8 cellular contexts compared by ENCODE assay signal in the genomic region with DNA sequence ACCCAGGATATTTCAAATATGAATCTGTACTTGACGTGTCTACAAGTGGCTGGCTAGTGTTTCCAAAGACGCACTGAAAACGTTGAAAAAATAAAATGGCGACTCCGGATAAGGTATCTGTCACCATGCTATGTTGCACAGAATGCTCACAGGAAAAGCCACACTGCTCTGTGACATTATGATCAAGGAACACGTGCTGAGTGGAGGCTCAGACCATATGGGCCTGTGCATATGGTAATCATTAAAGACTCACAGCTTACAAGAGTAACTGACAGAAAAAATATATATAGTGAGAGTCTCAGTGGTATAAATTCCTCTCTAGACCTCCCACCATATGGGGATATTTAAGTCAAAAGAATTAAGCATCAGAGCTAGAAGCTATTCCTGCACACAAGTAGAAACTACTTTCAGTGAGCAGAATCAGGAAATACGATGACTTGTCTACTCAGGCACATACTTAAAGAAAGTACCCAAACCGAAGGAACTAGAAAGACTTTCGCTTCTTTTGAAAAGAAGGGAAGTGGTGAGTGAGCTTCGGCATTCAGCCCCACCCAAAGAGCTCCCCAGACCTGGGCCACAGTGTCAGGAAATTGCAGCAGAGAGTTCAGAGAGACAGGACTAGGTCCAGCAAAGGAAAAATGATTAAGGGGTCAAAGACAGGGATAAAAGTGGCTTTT.
DNase-seq lines count a peak whose midpoint lies in the region; ATAC-seq, FAIRE-seq and TF ChIP-seq lines count a peak whose summit lies in the region.

No MANE protein-coding gene starts in this region.

- 0 out of 2 replicates have a peak, but pooled peaks have one; percentile 1 for TF ChIP-seq RAD21 in GM12878 (IDR thresholded peaks at IDR 0.05; ENCODE audit: insufficient read depth, low read depth, low read length)

- FAIRE-seq in GM12878 (lab: Jason Lieb, UNC), result peak; percentile 77

- no peak for TF ChIP-seq CTCF in GM12878 (IDR thresholded peaks at IDR 0.05 in 2 of 3, conservative IDR thresholded peaks at IDR 0.05 in 1 of 3; ENCODE audit: control insufficient read depth in 2 of 3, extremely low read depth in 1 of 3, insufficient read depth in 1 of 3, low read depth in 3 of 3, low read length in 3 of 3)

- H3K27me3 ChIP-seq in GM12878 (replicated peaks in 1 of 2; ENCODE audit: control insufficient read depth in 2 of 2, insufficient read depth in 2 of 2, low read length in 1 of 2), result no peaks in the 10 kb centered on the region

- no peak overlapping the region for H2AFZ ChIP-seq in GM12878 (ENCODE audit: control insufficient read depth, low read depth, low read length)

- DNase-seq in SKM-1 treated with dmso at 0.1 percent for 144 hours (lab: John Stamatoyannopoulos, UW; ENCODE audit: unreplicated experiment) (peak; percentile 67), GM12878 (ENCODE audit: low read depth, low spot score) (peak; percentile 68), NCI-H1694 (lab: John Stamatoyannopoulos, UW) (no peak), NCI-H526 treated with DMSO at 0.1 percent for 48 hours (lab: John Stamatoyannopoulos, UW) (no peak)
- peak; percentile 11 to 28 (median 18) for DNase-seq in stimulated activated CD4-positive, alpha-beta T cell treated with anti-CD3 and anti-CD28 coated beads, Interleukin-1b, Interleukin-23, amount 100 ng/mL, for 24 hours (ENCODE audit: low read depth in 4 of 4, low spot score in 1 of 4)
- no peak for DNase-seq in effector CD8-positive, alpha-beta T cell (lab: John Stamatoyannopoulos, UW)

- TF ChIP-seq EP300 in GM12878 (IDR thresholded peaks at IDR 0.05; ENCODE audit: borderline replicate concordance in 1 of 2, control insufficient read depth in 1 of 2, low read depth in 2 of 2, low read length in 2 of 2), result no peak

- intact Hi-C loops in GM12878 (cut with micrococcal nuclease; ENCODE audit: unreplicated experiment), result loop anchor here (1.0 to 5.0 kb wide), 2 partner anchors 33 to 66 kb away; partner anchors contain the start of gene MPP7

- H3K4me3 ChIP-seq in GM12878, result no peak overlapping the region

- RAD21 ChIA-PET in GM12878 (lab: Charles Lee; ENCODE audit: unreplicated experiment), result interaction anchor here (1.0 to 1.6 kb wide), 6 partner anchors 13 to 117 kb away, joined by 3 to 7 read pairs (median 4); partner anchors contain the start of gene MPP7

- H3K9ac ChIP-seq in GM12878 (ENCODE audit: control insufficient read depth, insufficient read depth, low read length), result no peak overlapping the region

- SMC1A ChIA-PET in GM12878 (lab: Charles Lee; ENCODE audit: uncharacterized antibody, unreplicated experiment), result interaction anchor here (1.1 to 3.3 kb wide), 5 partner anchors 13 to 219 kb away, joined by 3 to 20 read pairs (median 8); partner anchors contain the start of gene MPP7

- no peak for TF ChIP-seq POLR2A in GM12878 (IDR thresholded peaks at IDR 0.05; ENCODE audit: low read depth, low read length)

- BruUV-seq in GM12878 (replicated peaks; lab: Mats Ljungman, UMichigan), result no TSS peak

- H3K79me2 ChIP-seq in GM12878 (ENCODE audit: control insufficient read depth, insufficient read depth, low read length), result no peaks in the 10 kb centered on the region

- H3K36me3 ChIP-seq in GM12878 (ENCODE audit: control insufficient read depth in 2 of 2, insufficient read depth in 2 of 2, low read length in 1 of 2), result no peaks in the 10 kb centered on the region

- CTCF ChIA-PET in GM12878 (lab: Yijun Ruan, JAX), result interaction anchor here (0.8 to 3.6 kb wide), 8 partner anchors 12 to 117 kb away, joined by 3 to 22 read pairs (median 4); partner anchors contain the start of gene MPP7

- no peak overlapping the region for H3K4me2 ChIP-seq in GM12878 (ENCODE audit: control insufficient read depth, insufficient read depth)

- peak; percentile 96 for ATAC-seq in GM18867 (IDR thresholded peaks at IDR 0.05; ENCODE audit: unreplicated experiment)
- peak; percentile 91 for ATAC-seq in HG02938 (IDR thresholded peaks at IDR 0.05; ENCODE audit: unreplicated experiment)
- ATAC-seq in GM12878, result peak; percentile 99

- in situ Hi-C loops in GM12878 (cut with MboI), result no loop called here

- POLR2A ChIA-PET in GM12878 (lab: Charles Lee), result interaction anchor here (0.7 to 1.5 kb wide), 2 partner anchors 12 to 33 kb away, joined by 4 read pairs; no protein-coding TSS in a partner anchor

- no peaks in the 10 kb centered on the region for H3K9me3 ChIP-seq in GM12878 (replicated peaks; ENCODE audit: control insufficient read depth, insufficient read depth, low read length)

- no peak overlapping the region for H3K27ac ChIP-seq in GM12878 (ENCODE audit: control insufficient read depth, insufficient read depth)

- H3K4me1 ChIP-seq in GM12878 (ENCODE audit: control insufficient read depth, insufficient read depth, low read length), result peaks cover 7% of the 10 kb centered on the region

- WGBS in GM12878 (ENCODE audit: insufficient coverage, insufficient replicate concordance, low lambda C conversion rate, missing lambda C conversion rate), result 24% methylated on average over 10 of the region's 10 CpGs

- no peaks in the 10 kb centered on the region for H4K20me1 ChIP-seq in GM12878 (ENCODE audit: control insufficient read depth, insufficient read depth)

TF ChIP-seq in GM12878, 131 proteins besides CTCF, POLR2A, EP300 and RAD21 (continues in another document):
- TF ChIP-seq, protein P1, sequence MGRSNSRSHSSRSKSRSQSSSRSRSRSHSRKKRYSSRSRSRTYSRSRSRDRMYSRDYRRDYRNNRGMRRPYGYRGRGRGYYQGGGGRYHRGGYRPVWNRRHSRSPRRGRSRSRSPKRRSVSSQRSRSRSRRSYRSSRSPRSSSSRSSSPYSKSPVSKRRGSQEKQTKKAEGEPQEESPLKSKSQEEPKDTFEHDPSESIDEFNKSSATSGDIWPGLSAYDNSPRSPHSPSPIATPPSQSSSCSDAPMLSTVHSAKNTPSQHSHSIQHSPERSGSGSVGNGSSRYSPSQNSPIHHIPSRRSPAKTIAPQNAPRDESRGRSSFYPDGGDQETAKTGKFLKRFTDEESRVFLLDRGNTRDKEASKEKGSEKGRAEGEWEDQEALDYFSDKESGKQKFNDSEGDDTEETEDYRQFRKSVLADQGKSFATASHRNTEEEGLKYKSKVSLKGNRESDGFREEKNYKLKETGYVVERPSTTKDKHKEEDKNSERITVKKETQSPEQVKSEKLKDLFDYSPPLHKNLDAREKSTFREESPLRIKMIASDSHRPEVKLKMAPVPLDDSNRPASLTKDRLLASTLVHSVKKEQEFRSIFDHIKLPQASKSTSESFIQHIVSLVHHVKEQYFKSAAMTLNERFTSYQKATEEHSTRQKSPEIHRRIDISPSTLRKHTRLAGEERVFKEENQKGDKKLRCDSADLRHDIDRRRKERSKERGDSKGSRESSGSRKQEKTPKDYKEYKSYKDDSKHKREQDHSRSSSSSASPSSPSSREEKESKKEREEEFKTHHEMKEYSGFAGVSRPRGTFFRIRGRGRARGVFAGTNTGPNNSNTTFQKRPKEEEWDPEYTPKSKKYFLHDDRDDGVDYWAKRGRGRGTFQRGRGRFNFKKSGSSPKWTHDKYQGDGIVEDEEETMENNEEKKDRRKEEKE (IDR thresholded peaks at IDR 0.05), result no peak
- TF ChIP-seq RELB (IDR thresholded peaks at IDR 0.05; ENCODE audit: low read depth) (peak; percentile 30; the same call in 1 of the 2 replicates), ZNF24 (IDR thresholded peaks at IDR 0.05) (0 out of 2 replicates have a peak, but pooled peaks have one; percentile 21), IKZF1 (conservative IDR thresholded peaks at IDR 0.05) (0 out of 2 replicates have a peak, but pooled peaks have one; percentile 34), PAX5 (IDR thresholded peaks at IDR 0.05; ENCODE audit: borderline replicate concordance, low read depth, low read length) (peak; percentile 29; the same call in 1 of the 2 replicates), BHLHE40 (IDR thresholded peaks at IDR 0.05; ENCODE audit: borderline replicate concordance in 1 of 2, low read depth in 2 of 2, low read length in 1 of 2) (peak in 1 of 2 experiments; percentile 31; a peak in 3 of 4 replicates), SREBF2 (IDR thresholded peaks at IDR 0.05; ENCODE audit: low read length) (no peak), ZNF274 (IDR thresholded peaks at IDR 0.05; ENCODE audit: insufficient read depth, insufficient read length) (no peak), TCF7 (IDR thresholded peaks at IDR 0.05; ENCODE audit: borderline replicate concordance) (peak; percentile 70; the same call in 1 of the 2 replicates), IKZF2 (IDR thresholded peaks at IDR 0.05) (peak; percentile 47 to 58; a peak in 2 of 4 replicates), TCF12 (IDR thresholded peaks at IDR 0.05; ENCODE audit: low read depth, low read length) (no peak), BCL11A (IDR thresholded peaks at IDR 0.05; ENCODE audit: low read depth, low read length) (no peak), NR2F1 (conservative IDR thresholded peaks at IDR 0.05) (no peak), FOXK2 (IDR thresholded peaks at IDR 0.05) (no peak), ESRRA (IDR thresholded peaks at IDR 0.05; ENCODE audit: low read length) (no peak), IRF4 (IDR thresholded peaks at IDR 0.05; ENCODE audit: low read depth, low read length) (no peak), GABPA (IDR thresholded peaks at IDR 0.05; ENCODE audit: low read depth) (no peak), HDAC6 (IDR thresholded peaks at IDR 0.05; ENCODE audit: unreplicated experiment) (no peak), RUNX3 (IDR thresholded peaks at IDR 0.05; ENCODE audit: low read length) (peak; percentile 55; the same call in 1 of the 2 replicates), SPI1 (IDR thresholded peaks at IDR 0.05; ENCODE audit: borderline replicate concordance, insufficient read depth, low read depth, low read length) (peak; percentile 91), MYB (IDR thresholded peaks at IDR 0.05; ENCODE audit: borderline replicate concordance, low read depth, low read length) (no peak)

Comparison
In these comparisons a context has a peak if more than half of its experiments do, and no peak if none do; other contexts are left out.
1. DNase-seq: peak in SKM-1 treated with dmso at 0.1 percent for 144 hours (single experiment), GM12878 (single experiment) and stimulated activated CD4-positive, alpha-beta T cell treated with anti-CD3 and anti-CD28 coated beads, Interleukin-1b, Interleukin-23, amount 100 ng/mL, for 24 hours (4 of 4); none in NCI-H1694 (single experiment), NCI-H526 treated with DMSO at 0.1 percent for 48 hours (single experiment) and effector CD8-positive, alpha-beta T cell (single experiment).
2. Peak in every context shown above with its lines, with median percentiles within 50 percentile points of each other: ATAC-seq.